ENCODE assay signal across 1 cellular context in genomic region chr13:52104624-52105023, GRCh38.
A peak's percentile ranks its signal among the peaks of the same experiment; 100 is the strongest.
TF ChIP-seq lines count a peak whose summit lies in the region.

No MANE protein-coding gene starts in this region.

TF ChIP-seq in WTC11, 78 proteins besides CTCF, POLR2A, EP300 and RAD21:
- TF ChIP-seq GABPB1 (CRISPR knock-in tag; IDR thresholded peaks at IDR 0.05) (peak; percentile 99), EMX1 (CRISPR knock-in tag; IDR thresholded peaks at IDR 0.05) (no peak), SOX15 (CRISPR knock-in tag; IDR thresholded peaks at IDR 0.05) (no peak)
- TF ChIP-seq, protein P1, sequence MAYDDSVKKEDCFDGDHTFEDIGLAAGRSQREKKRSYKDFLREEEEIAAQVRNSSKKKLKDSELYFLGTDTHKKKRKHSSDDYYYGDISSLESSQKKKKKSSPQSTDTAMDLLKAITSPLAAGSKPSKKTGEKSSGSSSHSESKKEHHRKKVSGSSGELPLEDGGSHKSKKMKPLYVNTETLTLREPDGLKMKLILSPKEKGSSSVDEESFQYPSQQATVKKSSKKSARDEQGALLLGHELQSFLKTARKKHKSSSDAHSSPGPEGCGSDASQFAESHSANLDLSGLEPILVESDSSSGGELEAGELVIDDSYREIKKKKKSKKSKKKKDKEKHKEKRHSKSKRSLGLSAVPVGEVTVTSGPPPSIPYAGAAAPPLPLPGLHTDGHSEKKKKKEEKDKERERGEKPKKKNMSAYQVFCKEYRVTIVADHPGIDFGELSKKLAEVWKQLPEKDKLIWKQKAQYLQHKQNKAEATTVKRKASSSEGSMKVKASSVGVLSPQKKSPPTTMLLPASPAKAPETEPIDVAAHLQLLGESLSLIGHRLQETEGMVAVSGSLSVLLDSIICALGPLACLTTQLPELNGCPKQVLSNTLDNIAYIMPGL (CRISPR knock-in tag; IDR thresholded peaks at IDR 0.05), result no peak
TF ChIP-seq in WTC11: peak in this region for 1.
